In the genomic region with DNA sequence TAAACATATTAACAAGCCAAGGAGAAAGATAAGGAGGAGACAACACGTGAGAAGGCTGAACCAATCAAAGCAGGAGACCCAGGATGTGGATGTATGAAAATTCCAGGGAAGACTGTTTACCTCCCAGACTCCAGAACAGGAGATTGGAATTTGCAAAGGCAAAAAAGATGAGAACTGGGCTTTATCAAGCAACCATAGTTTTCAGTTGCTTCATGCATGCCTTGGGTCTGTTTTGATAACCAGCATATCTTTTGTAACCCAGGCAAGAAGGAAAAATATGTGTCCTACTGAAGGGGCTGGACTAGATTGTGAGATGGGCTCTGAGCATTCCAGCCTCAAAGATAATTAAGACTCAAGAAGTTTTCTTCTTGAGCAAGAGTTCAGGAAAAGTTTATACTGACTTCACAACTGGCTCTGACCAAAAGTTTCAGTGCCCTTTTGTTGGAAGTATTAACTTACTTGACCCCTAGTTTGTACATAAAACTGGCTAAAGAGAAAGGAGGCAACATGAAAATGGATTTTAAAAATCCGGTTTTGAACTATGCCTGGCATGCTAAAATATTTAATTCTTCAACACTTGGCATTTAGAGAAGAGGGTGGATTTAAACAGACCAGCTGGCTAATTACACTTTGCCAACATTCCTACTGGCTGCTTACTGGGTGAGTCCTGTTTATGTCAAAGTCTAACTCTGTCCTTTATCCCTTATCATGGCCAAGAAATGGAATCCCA, we compare ENCODE assay signal across 12 cellular contexts.
DNase-seq lines count a peak whose midpoint lies in the region; ATAC-seq and TF ChIP-seq lines count a peak whose summit lies in the region.
"Had no signal": no experiment of that assay in that cellular context is flagged by ENCODE, and none has a peak within 500 bp of the region (broad histone marks: within the 10 kb centered on the region; RNA-seq: fewer than 3 reads in every experiment).

No MANE protein-coding gene starts in this region.

- peak overlapping the region; percentile 14 for H3K27ac ChIP-seq in muscle layer of duodenum (ENCODE audit: low read length)

- H3K36me3 ChIP-seq in muscle layer of duodenum (ENCODE audit: control insufficient read depth in 1 of 2, insufficient read depth in 2 of 2, low read length in 2 of 2): no peaks in the 10 kb centered on the region
- H3K36me3 ChIP-seq: adrenal gland had no signal

- peaks cover 0 to 5% of the 10 kb centered on the region in 2 donors for H3K4me1 ChIP-seq in muscle layer of duodenum (ENCODE audit: control insufficient read depth in 1 of 2, insufficient read depth in 2 of 2, low read length in 2 of 2)

- no peaks in the 10 kb centered on the region for H3K36me3 Mint-ChIP-seq in T-cell

- peak; percentile 67 for ATAC-seq in Right ventricle myocardium inferior
- no peak for ATAC-seq in T-cell (replicated peaks in 1 of 4)
- ATAC-seq: GM23338 had no signal

- CTCF ChIA-PET in T-cell (lab: Charles Lee): interaction anchor here in 1 of 2 donors (1.3 kb wide), 1 partner anchor 188 kb away, joined by 5 read pairs; no protein-coding TSS in a partner anchor

- no peaks in the 10 kb centered on the region for H3K9me3 ChIP-seq in muscle layer of duodenum (ENCODE audit: control insufficient read depth in 1 of 2, low read length in 2 of 2)
- H3K9me3 ChIP-seq: adrenal gland had no signal

- peaks cover 6 to 15% (median 14%) of the 10 kb centered on the region in 3 donors for H3K4me1 Mint-ChIP-seq in T-cell
- H3K4me1 Mint-ChIP-seq: GM23338 had no signal

- POLR2A ChIA-PET in T-cell (lab: Charles Lee): interaction anchor here (0.6 to 0.8 kb wide), 3 partner anchors 12 to 252 kb away, joined by 3 to 7 read pairs (median 4); no protein-coding TSS in a partner anchor

- TF ChIP-seq CTCF in fibroblast of mammary gland (conservative IDR thresholded peaks at IDR 0.05; ENCODE audit: control insufficient read depth, insufficient read depth, low read depth, low read length): no peak

- H3K27me3 Mint-ChIP-seq in T-cell: no peaks in the 10 kb centered on the region

- peaks cover 0 to 2% (median 0%) of the 10 kb centered on the region in 3 donors for H3K9me3 Mint-ChIP-seq in T-cell
- H3K9me3 Mint-ChIP-seq: GM23338 had no signal

- intact Hi-C loops in Right ventricle myocardium inferior (cut with DNase I): no loop called here
- intact Hi-C loops in cardiac septum (cut with DNase I): no loop called here

- no peak overlapping the region for H3K27ac Mint-ChIP-seq in T-cell
- H3K27ac Mint-ChIP-seq: GM23338 had no signal

- H3K4me3 ChIP-seq in fibroblast of mammary gland (ENCODE audit: control insufficient read depth, low read depth, low read length): no peak overlapping the region
- H3K4me3 ChIP-seq in muscle layer of duodenum (ENCODE audit: low read depth in 1 of 2, low read length in 2 of 2): no peak overlapping the region
- H3K4me3 ChIP-seq: adrenal gland, GM23338, lung had no signal

- DNase-seq in Right ventricle myocardium inferior (ENCODE audit: missing footprints): no peak
- no peak for DNase-seq in cardiac septum (ENCODE audit: low spot score)
- DNase-seq in fibroblast of mammary gland (ENCODE audit: low read depth): peak; percentile 41
- DNase-seq in T-cell: no peak
- DNase-seq in NCI-H146 (lab: John Stamatoyannopoulos, UW): no peak
- DNase-seq in HUDEP-2 (lab: John Stamatoyannopoulos, UW; ENCODE audit: unreplicated experiment in 76 of 76): no peak
- DNase-seq in NCI-H774 (lab: John Stamatoyannopoulos, UW): no peak
- DNase-seq: NCI-H2107 had no signal

- no peak overlapping the region for H3K4me3 Mint-ChIP-seq in T-cell
- H3K4me3 Mint-ChIP-seq: GM23338 had no signal

- H3K27me3 ChIP-seq in muscle layer of duodenum (ENCODE audit: low read depth, low read length): no peaks in the 10 kb centered on the region
- H3K27me3 ChIP-seq: adrenal gland had no signal
